14 cellular contexts compared by ENCODE assay signal in the genomic region with DNA sequence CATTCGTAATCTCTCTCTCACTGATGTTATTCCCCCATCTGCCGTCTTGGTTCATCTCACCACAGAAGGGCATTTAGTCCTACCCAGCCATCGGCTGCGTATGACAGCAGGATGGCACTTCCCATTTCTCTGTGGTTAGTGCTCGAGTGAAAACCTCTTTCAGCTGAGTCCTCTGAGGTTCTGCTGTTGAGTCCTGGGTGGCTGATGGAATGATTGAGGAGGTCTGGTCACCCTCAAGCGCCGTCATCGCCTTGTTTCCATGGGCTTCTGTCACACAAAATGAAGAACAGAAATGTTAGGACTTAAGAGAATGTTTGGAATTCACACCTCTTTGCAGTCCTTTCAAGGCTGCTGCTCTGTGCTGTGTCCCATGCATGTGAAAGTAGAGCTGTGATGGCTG. TPM values are rescaled to one million over a fixed set of nuclear protein-coding genes. Genes with fewer than 3 reads are reported as not detected.
DNase-seq lines count a peak whose midpoint lies in the region; ATAC-seq and TF ChIP-seq lines count a peak whose summit lies in the region.
"Had no signal": no experiment of that assay in that cellular context is flagged by ENCODE, and none has a peak within 500 bp of the region (broad histone marks: within the 10 kb centered on the region; RNA-seq: fewer than 3 reads in every experiment).

No MANE protein-coding gene starts in this region.

- peak overlapping the region; percentile 25 for H3K27ac Mint-ChIP-seq in activated naive CD4-positive, alpha-beta T cell treated with anti-CD3 and anti-CD28 coated beads, Interleukin-2, amount 10 ng/mL, durations not matched to agents 7 days and 5 days
- H3K27ac Mint-ChIP-seq in type B pancreatic cell, result peak overlapping the region; percentile 58

- H3K4me3 ChIP-seq in left ventricle myocardium inferior, result no peak overlapping the region
- H3K4me3 ChIP-seq: A549, prostate gland had no signal

- H3K4me1 Mint-ChIP-seq in activated naive CD4-positive, alpha-beta T cell treated with anti-CD3 and anti-CD28 coated beads, Interleukin-2, amount 10 ng/mL, durations not matched to agents 7 days and 5 days, result peaks cover 47% of the 10 kb centered on the region
- peaks cover 16% of the 10 kb centered on the region for H3K4me1 Mint-ChIP-seq in type B pancreatic cell (ENCODE audit: unreplicated experiment)

- peaks cover 52% of the 10 kb centered on the region for H3K4me1 ChIP-seq in left ventricle myocardium inferior

- no peak overlapping the region for H3K4me3 Mint-ChIP-seq in activated naive CD4-positive, alpha-beta T cell treated with anti-CD3 and anti-CD28 coated beads, Interleukin-2, amount 10 ng/mL, durations not matched to agents 7 days and 5 days
- H3K4me3 Mint-ChIP-seq in type B pancreatic cell, result no peak overlapping the region

- H3K36me3 ChIP-seq in left ventricle myocardium inferior, result peaks cover 28% of the 10 kb centered on the region
- H3K36me3 ChIP-seq: prostate gland had no signal

- H3K9me3 Mint-ChIP-seq in activated naive CD4-positive, alpha-beta T cell treated with anti-CD3 and anti-CD28 coated beads, Interleukin-2, amount 10 ng/mL, durations not matched to agents 7 days and 5 days, result no peaks in the 10 kb centered on the region
- H3K9me3 Mint-ChIP-seq in type B pancreatic cell, result no peaks in the 10 kb centered on the region

- H3K36me3 Mint-ChIP-seq in activated naive CD4-positive, alpha-beta T cell treated with anti-CD3 and anti-CD28 coated beads, Interleukin-2, amount 10 ng/mL, durations not matched to agents 7 days and 5 days, result peaks cover 52% of the 10 kb centered on the region
- peaks cover 17% of the 10 kb centered on the region for H3K36me3 Mint-ChIP-seq in type B pancreatic cell

- H3K27me3 Mint-ChIP-seq in activated naive CD4-positive, alpha-beta T cell treated with anti-CD3 and anti-CD28 coated beads, Interleukin-2, amount 10 ng/mL, durations not matched to agents 7 days and 5 days, result no peaks in the 10 kb centered on the region
- H3K27me3 Mint-ChIP-seq in type B pancreatic cell, result peaks cover 4% of the 10 kb centered on the region

- H3K27ac ChIP-seq in left ventricle myocardium inferior (replicated peaks), result peak overlapping the region; percentile 36
- H3K27ac ChIP-seq: A549 had no signal

- H3K27me3 ChIP-seq in left ventricle myocardium inferior (ENCODE audit: low read depth), result no peaks in the 10 kb centered on the region

- CTCF ChIA-PET in activated naive CD4-positive, alpha-beta T cell treated with anti-CD3 and anti-CD28 coated beads, Interleukin-2, amount 10 ng/mL, durations not matched to agents 7 days and 5 days (lab: Charles Lee), result no interaction called here

- ATAC-seq in GM21360 (IDR thresholded peaks at IDR 0.05; ENCODE audit: unreplicated experiment), result no peak
- ATAC-seq: A549 had no signal

- intact Hi-C loops in left ventricle myocardium inferior (cut with micrococcal nuclease), result no loop called here

- DNase-seq in activated naive CD4-positive, alpha-beta T cell treated with anti-CD3 and anti-CD28 coated beads, Interleukin-2, amount 10 ng/mL, durations not matched to agents 7 days and 5 days, result no peak
- DNase-seq in activated naive CD4-positive, alpha-beta T cell treated with Interleukin-2 at 50 U/mL for 16 hours, result no peak
- DNase-seq in NOMO-1 treated with DMSO at 0.1 percent for 48 hours (lab: John Stamatoyannopoulos, UW; ENCODE audit: unreplicated experiment), result peak; percentile 76
- no peak for DNase-seq in left ventricle myocardium inferior
- no peak for DNase-seq in type B pancreatic cell (ENCODE audit: extremely low spot score, unreplicated experiment)
- no peak for DNase-seq in NCI-H524 (lab: John Stamatoyannopoulos, UW)
- no peak for DNase-seq in ureter (ENCODE audit: low spot score)
- DNase-seq: activated CD4-positive, alpha-beta T cell treated with anti-CD3 and anti-CD28 coated beads, Interleukin-2, amount 50 U/mL, for 48 hours; dermis blood vessel endothelial cell; NCI-H1092; stimulated activated CD4-positive, alpha-beta T cell treated with anti-CD3 and anti-CD28 coated beads, Interleukin-12 subunit alpha, Interleukin-12 subunit beta, amount 100 ng/mL, for 4 hours had no signal

- peaks cover 8% of the 10 kb centered on the region for H3K9me3 ChIP-seq in left ventricle myocardium inferior (replicated peaks)
- H3K9me3 ChIP-seq: A549, prostate gland had no signal

- no peak for TF ChIP-seq CTCF in left ventricle myocardium inferior (IDR thresholded peaks at IDR 0.05; ENCODE audit: borderline replicate concordance)
- no peak for TF ChIP-seq CTCF in type B pancreatic cell (conservative IDR thresholded peaks at IDR 0.05)

RNA-seq across cellular contexts. Expression of a gene that starts 9.4 kb away (rescaled TPM):
- total RNA-seq in left ventricle myocardium inferior, result 20.9 TPM
- 37.5 and 51.6 TPM in 2 replicates for total RNA-seq in type B pancreatic cell (ENCODE audit: low replicate concordance)
- total RNA-seq in ureter, result 62.5 TPM
